Comparison of ENCODE assay signal across 8 cellular contexts in genomic region chr21:39388811-39389155, GRCh38. TPM values are rescaled to one million over a fixed set of nuclear protein-coding genes. Genes with fewer than 3 reads are reported as not detected.
A peak's percentile ranks its signal among the peaks of the same experiment; 100 is the strongest.
DNase-seq lines count a peak whose midpoint lies in the region; ATAC-seq and TF ChIP-seq lines count a peak whose summit lies in the region.

No MANE protein-coding gene starts in this region.

- DNase-seq in BE2C (no peak), mesothelial cell of epicardium (ENCODE audit: low spot score in 2 of 2, unreplicated experiment in 2 of 2) (no peak), lower leg skin (ENCODE audit: low spot score in 2 of 2) (no peak), DMS79 treated with DMSO at 0.1 percent for 48 hours (lab: John Stamatoyannopoulos, UW) (no peak)
- no peak for DNase-seq in activated CD4-positive, alpha-beta memory T cell treated with anti-CD3 and anti-CD28 coated beads for 36 hours

- H3K9me3 ChIP-seq in BE2C, result no peaks in the 10 kb centered on the region

- intact Hi-C loops in activated CD4-positive, alpha-beta memory T cell treated with anti-CD3 and anti-CD28 coated beads for 36 hours (cut with micrococcal nuclease), result loop anchor here (1.0 to 10.0 kb wide), 7 partner anchors 8 to 881 kb away; partner anchors contain the start of genes ETS2, LCA5L and PSMG1
- intact Hi-C loops in lower leg skin (cut with DNase I; ENCODE audit: low total_unique reads), result loop anchor here (5.0 kb wide), 1 partner anchor 76 kb away; the partner anchor contains the start of gene BRWD1

- H3K27ac Mint-ChIP-seq in activated CD4-positive, alpha-beta memory T cell treated with anti-CD3 and anti-CD28 coated beads for 36 hours, result no peak overlapping the region
- H3K27ac Mint-ChIP-seq in mesothelial cell of epicardium, result no peak overlapping the region

- 1 to 2% methylated on average over 6 to 10 of the region's 10 CpGs for WGBS in lower leg skin, 2 donors

- H3K27me3 ChIP-seq in BE2C, result no peaks in the 10 kb centered on the region

- no peaks in the 10 kb centered on the region for H3K9me3 Mint-ChIP-seq in activated CD4-positive, alpha-beta memory T cell treated with anti-CD3 and anti-CD28 coated beads for 36 hours
- H3K9me3 Mint-ChIP-seq in mesothelial cell of epicardium, result no peaks in the 10 kb centered on the region

- H3K4me3 ChIP-seq in BE2C (ENCODE audit: low read depth, low read length) (peak overlapping the region; percentile 74), lower leg skin (ENCODE audit: low read depth, poor library complexity, severe bottlenecking) (no peak overlapping the region)

- peaks cover 13% of the 10 kb centered on the region for H3K36me3 Mint-ChIP-seq in activated CD4-positive, alpha-beta memory T cell treated with anti-CD3 and anti-CD28 coated beads for 36 hours
- H3K36me3 Mint-ChIP-seq in mesothelial cell of epicardium, result peaks cover 18% of the 10 kb centered on the region

- peak overlapping the region; percentile 20 for H3K4me3 Mint-ChIP-seq in activated CD4-positive, alpha-beta memory T cell treated with anti-CD3 and anti-CD28 coated beads for 36 hours
- peak overlapping the region; percentile 76 for H3K4me3 Mint-ChIP-seq in mesothelial cell of epicardium

- ATAC-seq in GM21529 (IDR thresholded peaks at IDR 0.05; ENCODE audit: unreplicated experiment) (peak; percentile 22), HG02759 (IDR thresholded peaks at IDR 0.05; ENCODE audit: unreplicated experiment) (no peak), GM18868 (IDR thresholded peaks at IDR 0.05; ENCODE audit: unreplicated experiment) (no peak)

- TF ChIP-seq CTCF in BE2C (IDR thresholded peaks at IDR 0.05; ENCODE audit: low read depth, low read length) (no peak), mesothelial cell of epicardium (IDR thresholded peaks at IDR 0.05; ENCODE audit: unreplicated experiment) (peak; percentile 63), lower leg skin (IDR thresholded peaks at IDR 0.05) (no peak)

- no peak for TF ChIP-seq POLR2A in lower leg skin (IDR thresholded peaks at IDR 0.05)

- H3K36me3 ChIP-seq in BE2C, result peaks cover 20% of the 10 kb centered on the region

- no peaks in the 10 kb centered on the region for H3K27me3 Mint-ChIP-seq in activated CD4-positive, alpha-beta memory T cell treated with anti-CD3 and anti-CD28 coated beads for 36 hours
- H3K27me3 Mint-ChIP-seq in mesothelial cell of epicardium (ENCODE audit: low read depth), result no peaks in the 10 kb centered on the region

- H3K4me1 ChIP-seq in BE2C, result no peaks in the 10 kb centered on the region

- POLR2A ChIA-PET in activated CD4-positive, alpha-beta memory T cell treated with anti-CD3 and anti-CD28 coated beads for 36 hours (lab: Charles Lee), result no interaction called here

- peaks cover 32% of the 10 kb centered on the region for H3K4me1 Mint-ChIP-seq in activated CD4-positive, alpha-beta memory T cell treated with anti-CD3 and anti-CD28 coated beads for 36 hours (ENCODE audit: low read depth)
- peaks cover 19% of the 10 kb centered on the region for H3K4me1 Mint-ChIP-seq in mesothelial cell of epicardium

- CTCF ChIA-PET in activated CD4-positive, alpha-beta memory T cell treated with anti-CD3 and anti-CD28 coated beads for 36 hours (lab: Charles Lee), result no interaction called here

RNA-seq across cellular contexts. Expression of gene HMGN1, which starts 39.9 kb away (rescaled TPM):
- polyA plus RNA-seq in BE2C (2012; ENCODE audit: insufficient read depth, insufficient read length, low read depth), result 281 TPM
- 100 to 1,000 TPM; 441 to 449 TPM for total RNA-seq in activated CD4-positive, alpha-beta memory T cell treated with anti-CD3 and anti-CD28 coated beads for 36 hours
- total RNA-seq in mesothelial cell of epicardium (459 to 483 TPM (median 479 TPM) in 3 replicates), lower leg skin (100 to 1,000 TPM; 103 to 126 (median 111) TPM)

RNA-seq across cellular contexts. Expression of gene LCA5L, which starts 56.8 kb away (rescaled TPM):
- not detected for polyA plus RNA-seq in BE2C (2012; ENCODE audit: insufficient read depth, insufficient read length, low read depth)
- under 1 TPM; 0.22 to 0.36 TPM for total RNA-seq in activated CD4-positive, alpha-beta memory T cell treated with anti-CD3 and anti-CD28 coated beads for 36 hours
- total RNA-seq in mesothelial cell of epicardium, result 0.86 to 1.6 TPM (median 1.3 TPM) in 3 replicates
- total RNA-seq in lower leg skin, result under 1 TPM in 3 of 4 donors, not detected in 1; 0.30 to 0.81 (median 0.79) TPM
